ENCODE assay signal across 18 cellular contexts in genomic region chr6:156919370-156919769, GRCh38.
A peak's percentile ranks its signal among the peaks of the same experiment; 100 is the strongest.
DNase-seq lines count a peak whose midpoint lies in the region; ATAC-seq and TF ChIP-seq lines count a peak whose summit lies in the region.
"Had no signal": no experiment of that assay in that cellular context is flagged by ENCODE, and none has a peak within 500 bp of the region (broad histone marks: within the 10 kb centered on the region; RNA-seq: fewer than 3 reads in every experiment).

No MANE protein-coding gene starts in this region.

- peaks cover 3% of the 10 kb centered on the region for H3K36me3 Mint-ChIP-seq in chondrocyte (ENCODE audit: low read depth)
- H3K36me3 Mint-ChIP-seq in osteocyte (ENCODE audit: unreplicated experiment): peaks cover 10% of the 10 kb centered on the region

- peaks cover 0 to 60% (median 35%) of the 10 kb centered on the region in 12 donors for H3K4me1 ChIP-seq in heart left ventricle
- H3K4me1 ChIP-seq: A549 had no signal

- H3K36me3 ChIP-seq in heart left ventricle: no peaks in the 10 kb centered on the region

- peak in 3 of 4 donors; percentile 33 to 59 (median 42) for ATAC-seq in heart left ventricle
- ATAC-seq: A549, PC-3 had no signal

- TF ChIP-seq POLR2A in heart left ventricle (IDR thresholded peaks at IDR 0.05): no peak

- WGBS in heart left ventricle, 4 donors: 94 to 100% (median 98%) methylated on average over 2 of the region's 2 CpGs

- no peak overlapping the region for H3K4me3 ChIP-seq in heart left ventricle
- H3K4me3 ChIP-seq: A549 had no signal

- peaks cover 47% of the 10 kb centered on the region for H3K4me1 Mint-ChIP-seq in chondrocyte (ENCODE audit: low read depth)
- H3K4me1 Mint-ChIP-seq in osteocyte (ENCODE audit: unreplicated experiment): peaks cover 36% of the 10 kb centered on the region

- intact Hi-C loops in heart left ventricle (cut with DNase I): no loop called here
- intact Hi-C loops in cardiac septum (cut with DNase I): no loop called here

- no peak overlapping the region for H3K4me3 Mint-ChIP-seq in chondrocyte (ENCODE audit: unreplicated experiment)
- H3K4me3 Mint-ChIP-seq in osteocyte (ENCODE audit: unreplicated experiment): no peak overlapping the region
- H3K4me3 Mint-ChIP-seq: H9 had no signal

- H3K27me3 Mint-ChIP-seq in chondrocyte (ENCODE audit: low read depth) (no peaks in the 10 kb centered on the region), osteocyte (ENCODE audit: unreplicated experiment) (no peaks in the 10 kb centered on the region)

- no peaks in the 10 kb centered on the region for H3K9me3 ChIP-seq in heart left ventricle
- H3K9me3 ChIP-seq: A549 had no signal

- TF ChIP-seq CTCF in heart left ventricle (IDR thresholded peaks at IDR 0.05): no peak
- TF ChIP-seq CTCF in chondrocyte (IDR thresholded peaks at IDR 0.05): no peak
- TF ChIP-seq CTCF in osteocyte (IDR thresholded peaks at IDR 0.05): no peak

- no peak overlapping the region for H3K27ac ChIP-seq in heart left ventricle
- H3K27ac ChIP-seq: A549, C4-2B had no signal

- H3K9me3 Mint-ChIP-seq in chondrocyte (ENCODE audit: low read depth) (no peaks in the 10 kb centered on the region), osteocyte (ENCODE audit: unreplicated experiment) (no peaks in the 10 kb centered on the region)
- H3K9me3 Mint-ChIP-seq: H9 had no signal

- DNase-seq in heart left ventricle (no peak), cardiac septum (ENCODE audit: low spot score) (no peak), LHCN-M2 (ENCODE audit: low read depth) (peak; percentile 60), chondrocyte (ENCODE audit: low spot score) (no peak), osteocyte (ENCODE audit: extremely low spot score, unreplicated experiment) (no peak), T1000 (lab: John Stamatoyannopoulos, UW) (no peak), T-helper 2 cell (no peak), amygdala (lab: John Stamatoyannopoulos, UW) (no peak)
- DNase-seq: DMS 273 treated with DMSO at 0.1 percent for 48 hours, H9, IMR-90, MV-4-11, NCI-H1930, NCI-H446, NCI-H748 treated with DMSO at 0.1 percent for 48 hours, PC-3 had no signal

- no peaks in the 10 kb centered on the region for H3K27me3 ChIP-seq in heart left ventricle

- peak overlapping the region; percentile 81 for H3K27ac Mint-ChIP-seq in chondrocyte (ENCODE audit: unreplicated experiment)
- peak overlapping the region; percentile 55 for H3K27ac Mint-ChIP-seq in osteocyte (ENCODE audit: unreplicated experiment)
